Comparison of ENCODE assay signal across 8 cellular contexts in the genomic region with DNA sequence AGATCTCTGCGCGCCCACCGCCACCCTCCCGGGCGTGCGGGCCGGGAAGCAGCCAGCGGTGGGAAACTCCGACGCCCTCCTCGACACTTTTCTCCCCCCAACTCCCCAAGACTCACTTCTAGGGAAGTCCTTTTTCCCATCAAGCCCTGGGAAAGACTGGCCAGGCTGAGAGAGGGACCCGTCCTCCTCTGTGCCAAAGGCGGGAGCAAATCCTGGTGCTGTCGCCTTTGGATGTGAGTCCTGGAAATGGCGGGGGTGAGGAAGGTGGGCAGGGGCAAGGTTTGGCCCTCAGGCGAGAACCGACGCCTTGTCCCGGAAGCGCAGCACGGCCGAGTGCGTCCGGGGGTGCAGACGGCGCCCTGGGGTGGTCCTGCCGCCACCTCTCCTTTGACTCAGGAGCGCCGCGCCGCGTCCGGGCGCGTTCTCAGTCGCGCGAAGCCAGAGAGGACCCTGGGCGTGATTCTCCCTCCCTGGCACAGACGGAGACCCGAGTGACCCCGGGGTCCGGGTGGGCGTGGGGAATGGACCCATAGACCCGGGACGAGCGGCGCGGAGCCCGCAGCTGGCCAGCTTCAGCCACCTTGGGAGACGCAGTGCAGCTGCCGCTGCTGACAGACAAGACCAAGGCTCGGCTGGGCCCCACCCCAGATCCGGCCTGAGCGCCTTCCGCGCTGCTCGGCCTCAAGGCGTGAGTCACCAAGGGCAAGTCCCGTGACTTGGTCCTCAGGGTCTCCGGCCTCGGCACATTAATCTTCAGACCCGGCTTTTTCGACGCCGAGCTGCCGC. TPM values are rescaled to one million over a fixed set of nuclear protein-coding genes. Genes with fewer than 3 reads are reported as not detected.
DNase-seq lines count a peak whose midpoint lies in the region; ATAC-seq and TF ChIP-seq lines count a peak whose summit lies in the region.

No MANE protein-coding gene starts in this region.

- intact Hi-C loops in activated CD8-positive, alpha-beta T cell treated with anti-CD3 and anti-CD28 coated beads for 36 hours (cut with micrococcal nuclease) = no loop called here
- intact Hi-C loops in PC-3 (cut with micrococcal nuclease) = no loop called here

- CTCF ChIA-PET in activated CD8-positive, alpha-beta T cell treated with anti-CD3 and anti-CD28 coated beads for 36 hours (lab: Charles Lee) = interaction anchor here (0.9 to 2.1 kb wide), 8 partner anchors 20 to 82 kb away, joined by 3 to 16 read pairs (median 4); partner anchors contain the start of genes CCDC142, DQX1 and TTC31
- CTCF ChIA-PET in PC-3 (lab: Charles Lee) = no interaction called here

- H3K27ac ChIP-seq in PC-3 (ENCODE audit: low read length) = no peak overlapping the region

- H3K36me3 Mint-ChIP-seq in activated CD8-positive, alpha-beta T cell treated with anti-CD3 and anti-CD28 coated beads for 36 hours (ENCODE audit: low read depth) = peaks cover 33% of the 10 kb centered on the region
- H3K36me3 Mint-ChIP-seq in natural killer cell treated with Interleukin-12 subunit alpha and Interleukin-12 subunit beta and Interleukin-15 and Interleukin-18, amount 100 ng/mL, for 72 hours = peaks cover 12% of the 10 kb centered on the region

- H3K4me3 ChIP-seq in PC-3 (ENCODE audit: low read length) = no peak overlapping the region

- H3K4me3 Mint-ChIP-seq in activated CD8-positive, alpha-beta T cell treated with anti-CD3 and anti-CD28 coated beads for 36 hours = peak overlapping the region; percentile 68
- H3K4me3 Mint-ChIP-seq in natural killer cell treated with Interleukin-12 subunit alpha and Interleukin-12 subunit beta and Interleukin-15 and Interleukin-18, amount 100 ng/mL, for 72 hours = peak overlapping the region; percentile 79

- peaks cover 58% of the 10 kb centered on the region for H3K27me3 Mint-ChIP-seq in activated CD8-positive, alpha-beta T cell treated with anti-CD3 and anti-CD28 coated beads for 36 hours
- no peaks in the 10 kb centered on the region for H3K27me3 Mint-ChIP-seq in natural killer cell treated with Interleukin-12 subunit alpha and Interleukin-12 subunit beta and Interleukin-15 and Interleukin-18, amount 100 ng/mL, for 72 hours

- no peak overlapping the region for H3K4me2 ChIP-seq in PC-3 (ENCODE audit: low read length)

- POLR2A ChIA-PET in activated CD8-positive, alpha-beta T cell treated with anti-CD3 and anti-CD28 coated beads for 36 hours (lab: Charles Lee) = interaction anchor here (0.6 to 2.4 kb wide), 6 partner anchors 14 to 111 kb away, joined by 3 to 8 read pairs (median 4); partner anchors contain the start of genes AUP1, CCDC142, HTRA2 and TTC31
- POLR2A ChIA-PET in PC-3 (lab: Charles Lee; ENCODE audit: unreplicated experiment) = no interaction called here

- no peak overlapping the region for H2AFZ ChIP-seq in PC-3 (ENCODE audit: low read length)

- peaks cover 28% of the 10 kb centered on the region for H3K4me1 ChIP-seq in PC-3 (ENCODE audit: insufficient read depth, low read length)

- no TSS peak for BruUV-seq in PC-3 (replicated peaks; lab: Mats Ljungman, UMichigan)

- H3K27ac Mint-ChIP-seq in activated CD8-positive, alpha-beta T cell treated with anti-CD3 and anti-CD28 coated beads for 36 hours = no peak overlapping the region
- H3K27ac Mint-ChIP-seq in natural killer cell treated with Interleukin-12 subunit alpha and Interleukin-12 subunit beta and Interleukin-15 and Interleukin-18, amount 100 ng/mL, for 72 hours = peak overlapping the region; percentile 64 to 93

- no peaks in the 10 kb centered on the region for H3F3A ChIP-seq in PC-3 (ENCODE audit: low read length, unreplicated experiment)

- no peaks in the 10 kb centered on the region for H3K9me3 Mint-ChIP-seq in activated CD8-positive, alpha-beta T cell treated with anti-CD3 and anti-CD28 coated beads for 36 hours
- no peaks in the 10 kb centered on the region for H3K9me3 Mint-ChIP-seq in natural killer cell treated with Interleukin-12 subunit alpha and Interleukin-12 subunit beta and Interleukin-15 and Interleukin-18, amount 100 ng/mL, for 72 hours

- H3K27me3 ChIP-seq in PC-3 (ENCODE audit: low read length) = no peaks in the 10 kb centered on the region

- no peaks in the 10 kb centered on the region for H3K9me2 ChIP-seq in PC-3 (replicated peaks; ENCODE audit: low read length)

- peak; percentile 43 for TF ChIP-seq CTCF in activated CD8-positive, alpha-beta T cell treated with anti-CD3 and anti-CD28 coated beads for 36 hours (IDR thresholded peaks at IDR 0.05)
- TF ChIP-seq CTCF in PC-3 (conservative IDR thresholded peaks at IDR 0.05; ENCODE audit: low read depth, low read length) = no peak

- peaks cover 47% of the 10 kb centered on the region for H3K4me1 Mint-ChIP-seq in activated CD8-positive, alpha-beta T cell treated with anti-CD3 and anti-CD28 coated beads for 36 hours (ENCODE audit: low read depth)
- peaks cover 61 to 63% of the 10 kb centered on the region in 2 donors for H3K4me1 Mint-ChIP-seq in natural killer cell treated with Interleukin-12 subunit alpha and Interleukin-12 subunit beta and Interleukin-15 and Interleukin-18, amount 100 ng/mL, for 72 hours (ENCODE audit: low read depth in 2 of 2)

- DNase-seq in DMS53 (lab: John Stamatoyannopoulos, UW) (peak; percentile 77), HuH-7 (ENCODE audit: low spot score) (peak; percentile 59), fibroblast of peridontal ligament (ENCODE audit: extremely low read depth) (peak; percentile 71), SHP77 (lab: John Stamatoyannopoulos, UW) (no peak), PC-3 (no peak)
- peak; percentile 73 for DNase-seq in activated CD8-positive, alpha-beta T cell treated with anti-CD3 and anti-CD28 coated beads for 36 hours
- DNase-seq in natural killer cell treated with Interleukin-12 subunit alpha and Interleukin-12 subunit beta and Interleukin-15 and Interleukin-18, amount 100 ng/mL, for 72 hours (ENCODE audit: low spot score) = peak; percentile 88

- peaks cover 7% of the 10 kb centered on the region for H3K36me3 ChIP-seq in PC-3 (ENCODE audit: low read depth, low read length)

- no peak overlapping the region for H3K9ac ChIP-seq in PC-3 (ENCODE audit: low read length)

- no peaks in the 10 kb centered on the region for H4K20me1 ChIP-seq in PC-3 (ENCODE audit: low read length)

- no peaks in the 10 kb centered on the region for H3K9me3 ChIP-seq in PC-3 (ENCODE audit: low read length)

- ATAC-seq in GM19455 (IDR thresholded peaks at IDR 0.05; ENCODE audit: unreplicated experiment) (peak; percentile 44), PC-3 (no peak)
- ATAC-seq in activated CD8-positive, alpha-beta T cell treated with anti-CD3 and anti-CD28 coated beads for 36 hours = peak; percentile 22
- peak; percentile 70 to 74 for ATAC-seq in natural killer cell treated with Interleukin-12 subunit alpha and Interleukin-12 subunit beta and Interleukin-15 and Interleukin-18, amount 100 ng/mL, for 72 hours

- peaks cover 22% of the 10 kb centered on the region for H3K79me2 ChIP-seq in PC-3 (ENCODE audit: low read length)

RNA-seq across cellular contexts. Expression of gene LBX2, which starts 3.5 kb away (rescaled TPM):
- under 1 TPM; 0.36 to 0.43 TPM for total RNA-seq in activated CD8-positive, alpha-beta T cell treated with anti-CD3 and anti-CD28 coated beads for 36 hours
- total RNA-seq in natural killer cell treated with Interleukin-12 subunit alpha and Interleukin-12 subunit beta and Interleukin-15 and Interleukin-18, amount 100 ng/mL, for 72 hours = 1 to 10 TPM; 1.3 to 1.5 TPM
- total RNA-seq in PC-3 (2014; rRNA removed) = not detected in 2 replicates

RNA-seq across cellular contexts. Expression of gene PCGF1, which starts 4.6 kb away (rescaled TPM):
- total RNA-seq in activated CD8-positive, alpha-beta T cell treated with anti-CD3 and anti-CD28 coated beads for 36 hours = 10 to 100 TPM; 16.1 to 21.1 TPM
- total RNA-seq in natural killer cell treated with Interleukin-12 subunit alpha and Interleukin-12 subunit beta and Interleukin-15 and Interleukin-18, amount 100 ng/mL, for 72 hours = 10 to 100 TPM; 31.3 to 41.3 TPM
- 31.2 and 35.7 TPM in 2 replicates for total RNA-seq in PC-3 (2014; rRNA removed)

RNA-seq across cellular contexts. Expression of gene TLX2, which starts 11.3 kb away (rescaled TPM):
- under 1 TPM in 1 of 2 experiments, not detected in 1; 0.16 TPM for total RNA-seq in activated CD8-positive, alpha-beta T cell treated with anti-CD3 and anti-CD28 coated beads for 36 hours
- under 1 TPM; 0.12 to 0.95 TPM for total RNA-seq in natural killer cell treated with Interleukin-12 subunit alpha and Interleukin-12 subunit beta and Interleukin-15 and Interleukin-18, amount 100 ng/mL, for 72 hours
- 3.1 and 3.4 TPM in 2 replicates for total RNA-seq in PC-3 (2014; rRNA removed)

RNA-seq across cellular contexts. Expression of gene TTC31, which starts 20.0 kb away (rescaled TPM):
- 10 to 100 TPM; 20.3 to 21.9 TPM for total RNA-seq in activated CD8-positive, alpha-beta T cell treated with anti-CD3 and anti-CD28 coated beads for 36 hours
- total RNA-seq in natural killer cell treated with Interleukin-12 subunit alpha and Interleukin-12 subunit beta and Interleukin-15 and Interleukin-18, amount 100 ng/mL, for 72 hours = 10 to 100 TPM; 42.8 to 49.0 TPM
- total RNA-seq in PC-3 (2014; rRNA removed) = 21.1 and 21.4 TPM in 2 replicates

RNA-seq across cellular contexts. Expression of gene CCDC142, which starts 20.1 kb away (rescaled TPM):
- 10 to 100 TPM in 1 of 2 experiments, 1 to 10 TPM in 1; 7.2 to 10.3 TPM for total RNA-seq in activated CD8-positive, alpha-beta T cell treated with anti-CD3 and anti-CD28 coated beads for 36 hours
- 10 to 100 TPM; 31.8 to 46.5 TPM for total RNA-seq in natural killer cell treated with Interleukin-12 subunit alpha and Interleukin-12 subunit beta and Interleukin-15 and Interleukin-18, amount 100 ng/mL, for 72 hours
- 14.7 and 21.1 TPM in 2 replicates for total RNA-seq in PC-3 (2014; rRNA removed)

Comparison
In these comparisons a context has a peak if more than half of its experiments do, and no peak if none do; other contexts are left out.
1. DNase-seq: peak in DMS53 (single experiment), HuH-7 (single experiment), activated CD8-positive, alpha-beta T cell treated with anti-CD3 and anti-CD28 coated beads for 36 hours (single experiment), fibroblast of peridontal ligament (single experiment) and natural killer cell treated with Interleukin-12 subunit alpha and Interleukin-12 subunit beta and Interleukin-15 and Interleukin-18, amount 100 ng/mL, for 72 hours (single experiment); none in SHP77 (0 of 2) and PC-3 (single experiment).